1 cellular context compared by ENCODE assay signal in the genomic region with DNA sequence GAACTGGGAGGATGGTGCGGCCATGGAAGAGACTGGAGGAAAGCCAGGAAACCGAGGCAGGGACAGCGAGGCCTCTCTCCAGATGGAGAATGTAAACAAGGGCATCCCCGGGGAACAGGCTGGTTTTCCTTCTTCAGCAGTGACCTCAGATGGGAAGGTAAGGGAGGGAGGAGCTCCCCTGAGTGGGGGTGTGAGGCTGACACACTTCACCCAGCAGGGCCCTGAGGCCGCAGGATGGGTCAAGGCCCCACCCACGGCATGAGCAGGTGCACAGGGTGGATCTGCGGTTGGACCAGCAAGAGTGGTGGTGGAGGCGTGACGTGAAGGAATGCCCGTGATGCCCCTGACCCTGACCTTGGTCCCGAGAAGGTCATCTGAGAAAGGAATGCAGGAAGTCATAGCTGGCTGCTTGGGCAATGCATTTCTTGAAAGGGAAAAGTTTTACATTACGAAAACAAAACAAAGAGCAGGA.
TF ChIP-seq lines count a peak whose summit lies in the region.

No MANE protein-coding gene starts in this region.

TF ChIP-seq in HepG2, 621 proteins besides CTCF, POLR2A, EP300 and RAD21 (continues in another document):
- TF ChIP-seq, protein P1, sequence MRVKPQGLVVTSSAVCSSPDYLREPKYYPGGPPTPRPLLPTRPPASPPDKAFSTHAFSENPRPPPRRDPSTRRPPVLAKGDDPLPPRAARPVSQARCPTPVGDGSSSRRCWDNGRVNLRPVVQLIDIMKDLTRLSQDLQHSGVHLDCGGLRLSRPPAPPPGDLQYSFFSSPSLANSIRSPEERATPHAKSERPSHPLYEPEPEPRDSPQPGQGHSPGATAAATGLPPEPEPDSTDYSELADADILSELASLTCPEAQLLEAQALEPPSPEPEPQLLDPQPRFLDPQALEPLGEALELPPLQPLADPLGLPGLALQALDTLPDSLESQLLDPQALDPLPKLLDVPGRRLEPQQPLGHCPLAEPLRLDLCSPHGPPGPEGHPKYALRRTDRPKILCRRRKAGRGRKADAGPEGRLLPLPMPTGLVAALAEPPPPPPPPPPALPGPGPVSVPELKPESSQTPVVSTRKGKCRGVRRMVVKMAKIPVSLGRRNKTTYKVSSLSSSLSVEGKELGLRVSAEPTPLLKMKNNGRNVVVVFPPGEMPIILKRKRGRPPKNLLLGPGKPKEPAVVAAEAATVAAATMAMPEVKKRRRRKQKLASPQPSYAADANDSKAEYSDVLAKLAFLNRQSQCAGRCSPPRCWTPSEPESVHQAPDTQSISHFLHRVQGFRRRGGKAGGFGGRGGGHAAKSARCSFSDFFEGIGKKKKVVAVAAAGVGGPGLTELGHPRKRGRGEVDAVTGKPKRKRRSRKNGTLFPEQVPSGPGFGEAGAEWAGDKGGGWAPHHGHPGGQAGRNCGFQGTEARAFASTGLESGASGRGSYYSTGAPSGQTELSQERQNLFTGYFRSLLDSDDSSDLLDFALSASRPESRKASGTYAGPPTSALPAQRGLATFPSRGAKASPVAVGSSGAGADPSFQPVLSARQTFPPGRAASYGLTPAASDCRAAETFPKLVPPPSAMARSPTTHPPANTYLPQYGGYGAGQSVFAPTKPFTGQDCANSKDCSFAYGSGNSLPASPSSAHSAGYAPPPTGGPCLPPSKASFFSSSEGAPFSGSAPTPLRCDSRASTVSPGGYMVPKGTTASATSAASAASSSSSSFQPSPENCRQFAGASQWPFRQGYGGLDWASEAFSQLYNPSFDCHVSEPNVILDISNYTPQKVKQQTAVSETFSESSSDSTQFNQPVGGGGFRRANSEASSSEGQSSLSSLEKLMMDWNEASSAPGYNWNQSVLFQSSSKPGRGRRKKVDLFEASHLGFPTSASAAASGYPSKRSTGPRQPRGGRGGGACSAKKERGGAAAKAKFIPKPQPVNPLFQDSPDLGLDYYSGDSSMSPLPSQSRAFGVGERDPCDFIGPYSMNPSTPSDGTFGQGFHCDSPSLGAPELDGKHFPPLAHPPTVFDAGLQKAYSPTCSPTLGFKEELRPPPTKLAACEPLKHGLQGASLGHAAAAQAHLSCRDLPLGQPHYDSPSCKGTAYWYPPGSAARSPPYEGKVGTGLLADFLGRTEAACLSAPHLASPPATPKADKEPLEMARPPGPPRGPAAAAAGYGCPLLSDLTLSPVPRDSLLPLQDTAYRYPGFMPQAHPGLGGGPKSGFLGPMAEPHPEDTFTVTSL (CRISPR knock-in tag; IDR thresholded peaks at IDR 0.05; ENCODE audit: borderline replicate concordance) = no peak
- TF ChIP-seq SAP130 (CRISPR knock-in tag; IDR thresholded peaks at IDR 0.05; ENCODE audit: low read depth) (no peak), ZNF891 (CRISPR knock-in tag; IDR thresholded peaks at IDR 0.05) (no peak), TBX2 (CRISPR knock-in tag; IDR thresholded peaks at IDR 0.05; ENCODE audit: borderline replicate concordance) (no peak), CREB1 (IDR thresholded peaks at IDR 0.05) (peak; percentile 65), CREB1 (CRISPR knock-in tag; IDR thresholded peaks at IDR 0.05) (no peak), YY1 (IDR thresholded peaks at IDR 0.05; ENCODE audit: insufficient read depth, insufficient replicate concordance, low read depth, low read length) (no peak), ZNF263 (CRISPR knock-in tag; IDR thresholded peaks at IDR 0.05) (no peak), ZFP1 (CRISPR knock-in tag; IDR thresholded peaks at IDR 0.05) (no peak), ZNF605 (CRISPR knock-in tag; IDR thresholded peaks at IDR 0.05) (no peak), TEAD3 (CRISPR knock-in tag; optimal IDR thresholded peaks at IDR 0.05; ENCODE audit: borderline replicate concordance) (peak; percentile 58), XRCC5 (optimal IDR thresholded peaks at IDR 0.05; ENCODE audit: low read length) (no peak), RFX3 (CRISPR knock-in tag; IDR thresholded peaks at IDR 0.05) (no peak), ZNF614 (CRISPR knock-in tag; IDR thresholded peaks at IDR 0.05; ENCODE audit: borderline replicate concordance) (no peak), MAFG (CRISPR knock-in tag; IDR thresholded peaks at IDR 0.05) (no peak), TRIM24 (CRISPR knock-in tag; IDR thresholded peaks at IDR 0.05) (0 out of 2 replicates have a peak, but pooled peaks have one; percentile 25), MLLT10 (CRISPR knock-in tag; IDR thresholded peaks at IDR 0.05) (no peak), BCL6 (CRISPR knock-in tag; IDR thresholded peaks at IDR 0.05) (peak; percentile 43; the same call in 1 of the 2 replicates), NR2F1 (CRISPR knock-in tag; IDR thresholded peaks at IDR 0.05) (peak in 1 of 2 experiments; percentile 58; a peak in 1 of 4 replicates), FOXK2 (IDR thresholded peaks at IDR 0.05) (no peak), SIX4 (CRISPR knock-in tag; IDR thresholded peaks at IDR 0.05) (no peak), ZSCAN9 (CRISPR knock-in tag; IDR thresholded peaks at IDR 0.05; ENCODE audit: borderline replicate concordance) (no peak), RARA (CRISPR knock-in tag; IDR thresholded peaks at IDR 0.05) (peak; percentile 55; the same call in 1 of the 2 replicates)
- TF ChIP-seq, protein P2, sequence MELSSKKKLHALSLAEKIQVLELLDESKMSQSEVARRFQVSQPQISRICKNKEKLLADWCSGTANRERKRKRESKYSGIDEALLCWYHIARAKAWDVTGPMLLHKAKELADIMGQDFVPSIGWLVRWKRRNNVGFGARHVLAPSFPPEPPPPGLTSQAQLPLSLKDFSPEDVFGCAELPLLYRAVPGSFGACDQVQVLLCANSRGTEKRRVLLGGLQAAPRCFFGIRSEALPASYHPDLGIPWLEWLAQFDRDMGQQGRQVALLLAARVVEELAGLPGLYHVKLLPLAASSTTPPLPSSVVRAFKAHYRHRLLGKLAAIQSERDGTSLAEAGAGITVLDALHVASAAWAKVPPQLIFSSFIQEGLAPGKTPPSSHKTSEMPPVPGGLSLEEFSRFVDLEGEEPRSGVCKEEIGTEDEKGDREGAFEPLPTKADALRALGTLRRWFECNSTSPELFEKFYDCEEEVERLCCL (CRISPR knock-in tag; IDR thresholded peaks at IDR 0.05; ENCODE audit: borderline replicate concordance) = no peak
- TF ChIP-seq, protein P3, sequence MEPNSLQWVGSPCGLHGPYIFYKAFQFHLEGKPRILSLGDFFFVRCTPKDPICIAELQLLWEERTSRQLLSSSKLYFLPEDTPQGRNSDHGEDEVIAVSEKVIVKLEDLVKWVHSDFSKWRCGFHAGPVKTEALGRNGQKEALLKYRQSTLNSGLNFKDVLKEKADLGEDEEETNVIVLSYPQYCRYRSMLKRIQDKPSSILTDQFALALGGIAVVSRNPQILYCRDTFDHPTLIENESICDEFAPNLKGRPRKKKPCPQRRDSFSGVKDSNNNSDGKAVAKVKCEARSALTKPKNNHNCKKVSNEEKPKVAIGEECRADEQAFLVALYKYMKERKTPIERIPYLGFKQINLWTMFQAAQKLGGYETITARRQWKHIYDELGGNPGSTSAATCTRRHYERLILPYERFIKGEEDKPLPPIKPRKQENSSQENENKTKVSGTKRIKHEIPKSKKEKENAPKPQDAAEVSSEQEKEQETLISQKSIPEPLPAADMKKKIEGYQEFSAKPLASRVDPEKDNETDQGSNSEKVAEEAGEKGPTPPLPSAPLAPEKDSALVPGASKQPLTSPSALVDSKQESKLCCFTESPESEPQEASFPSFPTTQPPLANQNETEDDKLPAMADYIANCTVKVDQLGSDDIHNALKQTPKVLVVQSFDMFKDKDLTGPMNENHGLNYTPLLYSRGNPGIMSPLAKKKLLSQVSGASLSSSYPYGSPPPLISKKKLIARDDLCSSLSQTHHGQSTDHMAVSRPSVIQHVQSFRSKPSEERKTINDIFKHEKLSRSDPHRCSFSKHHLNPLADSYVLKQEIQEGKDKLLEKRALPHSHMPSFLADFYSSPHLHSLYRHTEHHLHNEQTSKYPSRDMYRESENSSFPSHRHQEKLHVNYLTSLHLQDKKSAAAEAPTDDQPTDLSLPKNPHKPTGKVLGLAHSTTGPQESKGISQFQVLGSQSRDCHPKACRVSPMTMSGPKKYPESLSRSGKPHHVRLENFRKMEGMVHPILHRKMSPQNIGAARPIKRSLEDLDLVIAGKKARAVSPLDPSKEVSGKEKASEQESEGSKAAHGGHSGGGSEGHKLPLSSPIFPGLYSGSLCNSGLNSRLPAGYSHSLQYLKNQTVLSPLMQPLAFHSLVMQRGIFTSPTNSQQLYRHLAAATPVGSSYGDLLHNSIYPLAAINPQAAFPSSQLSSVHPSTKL (CRISPR knock-in tag; IDR thresholded peaks at IDR 0.05) = 0 out of 2 replicates have a peak, but pooled peaks have one; percentile 16
- TF ChIP-seq, protein P4, sequence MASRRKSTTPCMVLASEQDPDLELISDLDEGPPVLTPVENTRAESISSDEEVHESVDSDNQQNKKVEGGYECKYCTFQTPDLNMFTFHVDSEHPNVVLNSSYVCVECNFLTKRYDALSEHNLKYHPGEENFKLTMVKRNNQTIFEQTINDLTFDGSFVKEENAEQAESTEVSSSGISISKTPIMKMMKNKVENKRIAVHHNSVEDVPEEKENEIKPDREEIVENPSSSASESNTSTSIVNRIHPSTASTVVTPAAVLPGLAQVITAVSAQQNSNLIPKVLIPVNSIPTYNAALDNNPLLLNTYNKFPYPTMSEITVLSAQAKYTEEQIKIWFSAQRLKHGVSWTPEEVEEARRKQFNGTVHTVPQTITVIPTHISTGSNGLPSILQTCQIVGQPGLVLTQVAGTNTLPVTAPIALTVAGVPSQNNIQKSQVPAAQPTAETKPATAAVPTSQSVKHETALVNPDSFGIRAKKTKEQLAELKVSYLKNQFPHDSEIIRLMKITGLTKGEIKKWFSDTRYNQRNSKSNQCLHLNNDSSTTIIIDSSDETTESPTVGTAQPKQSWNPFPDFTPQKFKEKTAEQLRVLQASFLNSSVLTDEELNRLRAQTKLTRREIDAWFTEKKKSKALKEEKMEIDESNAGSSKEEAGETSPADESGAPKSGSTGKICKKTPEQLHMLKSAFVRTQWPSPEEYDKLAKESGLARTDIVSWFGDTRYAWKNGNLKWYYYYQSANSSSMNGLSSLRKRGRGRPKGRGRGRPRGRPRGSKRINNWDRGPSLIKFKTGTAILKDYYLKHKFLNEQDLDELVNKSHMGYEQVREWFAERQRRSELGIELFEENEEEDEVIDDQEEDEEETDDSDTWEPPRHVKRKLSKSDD (CRISPR knock-in tag; IDR thresholded peaks at IDR 0.05; ENCODE audit: low read depth) = no peak
- TF ChIP-seq, protein P5, sequence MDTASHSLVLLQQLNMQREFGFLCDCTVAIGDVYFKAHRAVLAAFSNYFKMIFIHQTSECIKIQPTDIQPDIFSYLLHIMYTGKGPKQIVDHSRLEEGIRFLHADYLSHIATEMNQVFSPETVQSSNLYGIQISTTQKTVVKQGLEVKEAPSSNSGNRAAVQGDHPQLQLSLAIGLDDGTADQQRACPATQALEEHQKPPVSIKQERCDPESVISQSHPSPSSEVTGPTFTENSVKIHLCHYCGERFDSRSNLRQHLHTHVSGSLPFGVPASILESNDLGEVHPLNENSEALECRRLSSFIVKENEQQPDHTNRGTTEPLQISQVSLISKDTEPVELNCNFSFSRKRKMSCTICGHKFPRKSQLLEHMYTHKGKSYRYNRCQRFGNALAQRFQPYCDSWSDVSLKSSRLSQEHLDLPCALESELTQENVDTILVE (CRISPR knock-in tag; IDR thresholded peaks at IDR 0.05) = no peak
- TF ChIP-seq, protein P6, sequence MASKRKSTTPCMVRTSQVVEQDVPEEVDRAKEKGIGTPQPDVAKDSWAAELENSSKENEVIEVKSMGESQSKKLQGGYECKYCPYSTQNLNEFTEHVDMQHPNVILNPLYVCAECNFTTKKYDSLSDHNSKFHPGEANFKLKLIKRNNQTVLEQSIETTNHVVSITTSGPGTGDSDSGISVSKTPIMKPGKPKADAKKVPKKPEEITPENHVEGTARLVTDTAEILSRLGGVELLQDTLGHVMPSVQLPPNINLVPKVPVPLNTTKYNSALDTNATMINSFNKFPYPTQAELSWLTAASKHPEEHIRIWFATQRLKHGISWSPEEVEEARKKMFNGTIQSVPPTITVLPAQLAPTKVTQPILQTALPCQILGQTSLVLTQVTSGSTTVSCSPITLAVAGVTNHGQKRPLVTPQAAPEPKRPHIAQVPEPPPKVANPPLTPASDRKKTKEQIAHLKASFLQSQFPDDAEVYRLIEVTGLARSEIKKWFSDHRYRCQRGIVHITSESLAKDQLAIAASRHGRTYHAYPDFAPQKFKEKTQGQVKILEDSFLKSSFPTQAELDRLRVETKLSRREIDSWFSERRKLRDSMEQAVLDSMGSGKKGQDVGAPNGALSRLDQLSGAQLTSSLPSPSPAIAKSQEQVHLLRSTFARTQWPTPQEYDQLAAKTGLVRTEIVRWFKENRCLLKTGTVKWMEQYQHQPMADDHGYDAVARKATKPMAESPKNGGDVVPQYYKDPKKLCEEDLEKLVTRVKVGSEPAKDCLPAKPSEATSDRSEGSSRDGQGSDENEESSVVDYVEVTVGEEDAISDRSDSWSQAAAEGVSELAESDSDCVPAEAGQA (IDR thresholded peaks at IDR 0.05; ENCODE audit: low read depth) = no peak
- TF ChIP-seq, protein P6 (CRISPR knock-in tag; IDR thresholded peaks at IDR 0.05; ENCODE audit: borderline replicate concordance) = no peak
- TF ChIP-seq, protein P7, sequence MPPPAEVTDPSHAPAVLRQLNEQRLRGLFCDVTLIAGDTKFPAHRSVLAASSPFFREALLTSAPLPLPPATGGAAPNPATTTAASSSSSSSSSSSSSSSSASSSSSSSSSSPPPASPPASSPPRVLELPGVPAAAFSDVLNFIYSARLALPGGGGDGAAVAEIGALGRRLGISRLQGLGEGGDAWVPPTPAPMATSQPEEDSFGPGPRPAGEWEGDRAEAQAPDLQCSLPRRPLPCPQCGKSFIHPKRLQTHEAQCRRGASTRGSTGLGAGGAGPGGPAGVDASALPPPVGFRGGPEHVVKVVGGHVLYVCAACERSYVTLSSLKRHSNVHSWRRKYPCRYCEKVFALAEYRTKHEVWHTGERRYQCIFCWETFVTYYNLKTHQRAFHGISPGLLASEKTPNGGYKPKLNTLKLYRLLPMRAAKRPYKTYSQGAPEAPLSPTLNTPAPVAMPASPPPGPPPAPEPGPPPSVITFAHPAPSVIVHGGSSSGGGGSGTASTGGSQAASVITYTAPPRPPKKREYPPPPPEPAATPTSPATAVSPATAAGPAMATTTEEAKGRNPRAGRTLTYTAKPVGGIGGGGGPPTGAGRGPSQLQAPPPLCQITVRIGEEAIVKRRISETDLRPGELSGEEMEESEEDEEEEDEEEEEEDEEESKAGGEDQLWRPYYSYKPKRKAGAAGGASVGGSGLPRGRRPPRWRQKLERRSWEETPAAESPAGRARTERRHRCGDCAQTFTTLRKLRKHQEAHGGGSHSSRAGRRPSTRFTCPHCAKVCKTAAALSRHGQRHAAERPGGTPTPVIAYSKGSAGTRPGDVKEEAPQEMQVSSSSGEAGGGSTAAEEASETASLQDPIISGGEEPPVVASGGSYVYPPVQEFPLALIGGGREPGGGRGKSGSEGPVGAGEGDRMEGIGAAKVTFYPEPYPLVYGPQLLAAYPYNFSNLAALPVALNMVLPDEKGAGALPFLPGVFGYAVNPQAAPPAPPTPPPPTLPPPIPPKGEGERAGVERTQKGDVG (CRISPR knock-in tag; IDR thresholded peaks at IDR 0.05; ENCODE audit: borderline replicate concordance) = no peak
